ENCODE assay signal across 1 cellular context in genomic region chr12:84779169-84779568, GRCh38.
TF ChIP-seq lines count a peak whose summit lies in the region.

No MANE protein-coding gene starts in this region.

TF ChIP-seq in H1, 55 proteins besides CTCF, POLR2A, EP300 and RAD21 (continued from another document):
- no peak for TF ChIP-seq ZNF274 (IDR thresholded peaks at IDR 0.05; ENCODE audit: borderline replicate concordance, extremely low read depth, low read length)
- no peak for TF ChIP-seq PHF8 (conservative IDR thresholded peaks at IDR 0.05; ENCODE audit: low read depth, low read length)
- TF ChIP-seq EGR1 (IDR thresholded peaks at IDR 0.05; ENCODE audit: borderline replicate concordance, low read depth, low read length), result no peak
- no peak for TF ChIP-seq GABPA (IDR thresholded peaks at IDR 0.05; ENCODE audit: borderline replicate concordance, insufficient read depth, low read length)
TF ChIP-seq in H1: peak in this region for 0.
